3 cellular contexts compared by ENCODE assay signal in genomic region chr9:70012569-70012968, GRCh38.
TF ChIP-seq lines count a peak whose summit lies in the region.

No MANE protein-coding gene starts in this region.

TF ChIP-seq in SK-N-SH treated with all-trans-retinoic acid at 6 μM for 48 hours, 23 proteins besides CTCF, POLR2A, EP300 and RAD21 (continues in another document):
- TF ChIP-seq TOX (CRISPR knock-in tag; IDR thresholded peaks at IDR 0.05; ENCODE audit: borderline replicate concordance): no peak
- no peak for TF ChIP-seq PATZ1 (CRISPR knock-in tag; IDR thresholded peaks at IDR 0.05; ENCODE audit: borderline replicate concordance)
- TF ChIP-seq BACH2 (CRISPR knock-in tag; IDR thresholded peaks at IDR 0.05; ENCODE audit: borderline replicate concordance): no peak
- no peak for TF ChIP-seq RARB (CRISPR knock-in tag; IDR thresholded peaks at IDR 0.05)
- TF ChIP-seq CREB5 (CRISPR knock-in tag; IDR thresholded peaks at IDR 0.05; ENCODE audit: low read depth): no peak
- no peak for TF ChIP-seq TCF4 (CRISPR knock-in tag; IDR thresholded peaks at IDR 0.05; ENCODE audit: borderline replicate concordance)
- no peak for TF ChIP-seq GLIS3 (CRISPR knock-in tag; IDR thresholded peaks at IDR 0.05)
- no peak for TF ChIP-seq CSDC2 (CRISPR knock-in tag; IDR thresholded peaks at IDR 0.05)
- TF ChIP-seq ZNF70 (CRISPR knock-in tag; IDR thresholded peaks at IDR 0.05): no peak
- no peak for TF ChIP-seq ZNF565 (CRISPR knock-in tag; conservative IDR thresholded peaks at IDR 0.05; ENCODE audit: low read depth)
- TF ChIP-seq TSHZ2 (CRISPR knock-in tag; IDR thresholded peaks at IDR 0.05): no peak

TF ChIP-seq in SK-N-SH, 30 proteins besides CTCF, POLR2A, EP300 and RAD21:
- TF ChIP-seq FOXM1 (IDR thresholded peaks at IDR 0.05; ENCODE audit: low read depth) (no peak), MAX (IDR thresholded peaks at IDR 0.05; ENCODE audit: low read depth) (no peak), YY1 (IDR thresholded peaks at IDR 0.05; ENCODE audit: low read depth) (no peak)

TF ChIP-seq in IMR-90, 13 proteins besides CTCF, POLR2A, EP300 and RAD21:
- TF ChIP-seq CEBPB (IDR thresholded peaks at IDR 0.05; ENCODE audit: low read depth, low read length) (no peak), ELK1 (IDR thresholded peaks at IDR 0.05; ENCODE audit: borderline replicate concordance, low read depth, low read length) (no peak), CHD1 (IDR thresholded peaks at IDR 0.05; ENCODE audit: low read depth, low read length) (no peak), USF2 (IDR thresholded peaks at IDR 0.05; ENCODE audit: low read depth, low read length) (no peak), BHLHE40 (IDR thresholded peaks at IDR 0.05; ENCODE audit: low read depth, low read length) (no peak), MAZ (IDR thresholded peaks at IDR 0.05; ENCODE audit: borderline replicate concordance, low read depth, low read length) (no peak), RCOR1 (IDR thresholded peaks at IDR 0.05; ENCODE audit: insufficient replicate concordance, low read length) (no peak), RFX5 (IDR thresholded peaks at IDR 0.05; ENCODE audit: low read depth, low read length) (no peak), SMC3 (IDR thresholded peaks at IDR 0.05; ENCODE audit: low read depth, low read length) (no peak), MXI1 (IDR thresholded peaks at IDR 0.05; ENCODE audit: borderline replicate concordance, low read depth, low read length) (no peak), NFE2L2 (IDR thresholded peaks at IDR 0.05; ENCODE audit: low read depth, low read length) (no peak), FOS (IDR thresholded peaks at IDR 0.05; ENCODE audit: low read depth, low read length) (no peak), MAFK (IDR thresholded peaks at IDR 0.05; ENCODE audit: low read depth, low read length) (no peak)
